In genomic region chr3:183098538-183099025, GRCh38 we compare ENCODE assay signal across 8 cellular contexts. TPM values are rescaled to one million over a fixed set of nuclear protein-coding genes. Genes with fewer than 3 reads are reported as not detected.
DNase-seq lines count a peak whose midpoint lies in the region; ATAC-seq and TF ChIP-seq lines count a peak whose summit lies in the region.

No MANE protein-coding gene starts in this region.

- H3K9me3 ChIP-seq in right atrium auricular region, result no peaks in the 10 kb centered on the region
- no peaks in the 10 kb centered on the region for H3K9me3 ChIP-seq in OCI-LY7 (ENCODE audit: low read length)

- peaks cover 9% of the 10 kb centered on the region for H3K36me3 Mint-ChIP-seq in osteocyte (ENCODE audit: unreplicated experiment)

- H3K4me1 ChIP-seq in right atrium auricular region, result peaks cover 0 to 20% of the 10 kb centered on the region in 2 donors
- peaks cover 20% of the 10 kb centered on the region for H3K4me1 ChIP-seq in OCI-LY7 (ENCODE audit: insufficient read depth, low read length, poor library complexity, severe bottlenecking)

- peak overlapping the region; percentile 51; the same call in 1 of the 2 replicates for H2AFZ ChIP-seq in OCI-LY7 (ENCODE audit: low read length)

- H3K9me3 Mint-ChIP-seq in osteocyte (ENCODE audit: unreplicated experiment), result no peaks in the 10 kb centered on the region

- H3K27me3 Mint-ChIP-seq in osteocyte (ENCODE audit: unreplicated experiment), result no peaks in the 10 kb centered on the region

- no peaks in the 10 kb centered on the region for H3K9me2 ChIP-seq in OCI-LY7 (ENCODE audit: insufficient read depth, low read length)

- H3K4me2 ChIP-seq in OCI-LY7 (ENCODE audit: low read length), result peak overlapping the region; percentile 81

- H3K4me3 Mint-ChIP-seq in osteocyte (ENCODE audit: unreplicated experiment), result peak overlapping the region; percentile 95

- peaks cover 39% of the 10 kb centered on the region for H3K4me1 Mint-ChIP-seq in osteocyte (ENCODE audit: unreplicated experiment)

- H3K27ac ChIP-seq in right atrium auricular region, result peak overlapping the region; percentile 84 to 95
- H3K27ac ChIP-seq in OCI-LY7 (ENCODE audit: low read depth, low read length, poor library complexity, severe bottlenecking), result peak overlapping the region; percentile 75
- peak overlapping the region; percentile 53 for H3K27ac ChIP-seq in epithelial cell of prostate

- H3K36me3 ChIP-seq in right atrium auricular region, result no peaks in the 10 kb centered on the region
- H3K36me3 ChIP-seq in OCI-LY7 (ENCODE audit: insufficient read depth, low read length), result peaks cover 33% of the 10 kb centered on the region

- no peak for TF ChIP-seq CTCF in right atrium auricular region (IDR thresholded peaks at IDR 0.05)
- TF ChIP-seq CTCF in OCI-LY7 (conservative IDR thresholded peaks at IDR 0.05; ENCODE audit: low read length), result no peak
- TF ChIP-seq CTCF in osteocyte (IDR thresholded peaks at IDR 0.05), result no peak

- ATAC-seq in Right ventricle myocardium inferior (no peak), HG03097 (IDR thresholded peaks at IDR 0.05; ENCODE audit: low FRiP score, unreplicated experiment) (no peak)

- no peaks in the 10 kb centered on the region for H3K27me3 ChIP-seq in right atrium auricular region

- POLR2A ChIA-PET in OCI-LY7 (lab: Charles Lee), result interaction anchor here (0.5 to 2.7 kb wide), 15 partner anchors 9 to 617 kb away, joined by 3 to 16 read pairs (median 3); no protein-coding TSS in a partner anchor

- intact Hi-C loops in Right ventricle myocardium inferior (cut with DNase I) (loop anchor here (2.0 kb wide), 1 partner anchor 118 kb away; the partner anchor contains the start of gene DCUN1D1), OCI-LY7 (cut with micrococcal nuclease; ENCODE audit: unreplicated experiment) (loop anchor here (1.0 to 5.0 kb wide), 4 partner anchors 18 to 186 kb away; no protein-coding TSS in a partner anchor)

- CTCF ChIA-PET in OCI-LY7 (lab: Charles Lee; ENCODE audit: unreplicated experiment), result no interaction called here

- peaks cover 33% of the 10 kb centered on the region for H3K79me2 ChIP-seq in OCI-LY7 (ENCODE audit: insufficient read depth, low read depth, low read length)

- DNase-seq in right atrium auricular region (ENCODE audit: low spot score), result no peak
- no peak for DNase-seq in Right ventricle myocardium inferior (ENCODE audit: missing footprints)
- no peak for DNase-seq in OCI-LY7 (ENCODE audit: low spot score)
- DNase-seq in epithelial cell of prostate (ENCODE audit: low read depth, low spot score), result no peak
- no peak for DNase-seq in osteocyte (ENCODE audit: extremely low spot score, unreplicated experiment)
- DNase-seq in NCI-H2196 treated with DMSO at 0.1 percent for 48 hours (lab: John Stamatoyannopoulos, UW; ENCODE audit: unreplicated experiment), result no peak
- no peak for DNase-seq in D341Med (ENCODE audit: low spot score)

- peak overlapping the region; percentile 67 to 93 for H3K4me3 ChIP-seq in right atrium auricular region
- peak overlapping the region; percentile 82 for H3K4me3 ChIP-seq in OCI-LY7 (ENCODE audit: low read depth, low read length, poor library complexity, severe bottlenecking)

- no peaks in the 10 kb centered on the region for H4K20me1 ChIP-seq in OCI-LY7 (ENCODE audit: insufficient read depth, low read length)

- H3K27ac Mint-ChIP-seq in osteocyte (ENCODE audit: unreplicated experiment), result peak overlapping the region; percentile 99

- TSS peak; percentile 55 for BruUV-seq in OCI-LY7 (replicated peaks; lab: Mats Ljungman, UMichigan)

RNA-seq across cellular contexts. Expression of gene MCCC1, which starts 0.7 kb away (rescaled TPM):
- total RNA-seq in right atrium auricular region, result 10 to 100 TPM; 20.7 to 44.2 TPM
- total RNA-seq in Right ventricle myocardium inferior, result 50.6 TPM
- total RNA-seq in OCI-LY7 (2014; rRNA removed; shearing (Covaris generic)), result 29.9 and 39.9 TPM in 2 replicates
- 55.2 and 57.5 TPM in 2 replicates for total RNA-seq in OCI-LY7 (2022)
- 37.4 and 37.9 TPM in 2 replicates for total RNA-seq in osteocyte
